In the genomic region with DNA sequence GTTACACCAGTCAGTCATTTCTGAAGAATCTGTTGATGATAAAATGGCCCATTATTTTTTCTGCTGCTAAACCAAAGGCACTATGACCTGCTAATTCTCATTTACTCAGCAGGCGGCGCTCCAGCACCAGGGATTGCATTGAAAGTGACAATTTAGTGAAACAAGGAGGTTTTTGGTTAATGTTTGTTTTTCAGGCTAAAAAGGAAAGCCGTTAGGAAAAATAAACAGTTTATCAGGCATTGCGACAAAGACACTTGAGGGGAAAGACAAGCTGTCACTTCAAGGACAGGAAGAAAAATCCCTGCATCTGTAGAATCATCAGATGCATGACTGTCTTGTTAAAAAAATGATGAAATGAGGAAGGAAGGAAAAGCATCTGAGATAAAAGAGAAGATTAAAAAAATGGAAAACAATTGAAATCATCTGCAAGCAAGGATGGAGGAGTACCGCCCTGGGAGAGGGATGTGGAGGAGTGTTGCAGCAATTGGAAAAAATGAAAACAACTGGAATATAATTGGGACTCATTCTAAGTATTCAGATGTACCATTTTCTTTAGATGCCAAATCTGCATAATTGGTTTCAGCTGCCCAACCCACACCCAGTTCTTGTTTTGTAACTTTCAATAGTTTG, we compare ENCODE assay signal across 8 cellular contexts. TPM values are rescaled to one million over a fixed set of nuclear protein-coding genes. Genes with fewer than 3 reads are reported as not detected.
A peak's percentile ranks its signal among the peaks of the same experiment; 100 is the strongest.
DNase-seq lines count a peak whose midpoint lies in the region; ATAC-seq and TF ChIP-seq lines count a peak whose summit lies in the region.

No MANE protein-coding gene starts in this region.

- H3K4me3 ChIP-seq in astrocyte of the cerebellum (ENCODE audit: low read depth, low read length) (no peak overlapping the region), iPS DF 6.9 (ENCODE audit: low read length) (no peak overlapping the region)

- peak; percentile 84 for TF ChIP-seq CTCF in natural killer cell (IDR thresholded peaks at IDR 0.05)
- peak; percentile 93 for TF ChIP-seq CTCF in astrocyte of the cerebellum (IDR thresholded peaks at IDR 0.05; ENCODE audit: low read depth, low read length, missing control alignments)

- H3K4me1 ChIP-seq in iPS DF 6.9 (ENCODE audit: control insufficient read depth, insufficient read depth, low read length), result no peaks in the 10 kb centered on the region

- H3K27me3 ChIP-seq in iPS DF 6.9 (ENCODE audit: control insufficient read depth, insufficient read depth, low read length), result no peaks in the 10 kb centered on the region

- peak; percentile 47 for DNase-seq in natural killer cell
- DNase-seq in natural killer cell treated with Interleukin-12 subunit alpha and Interleukin-12 subunit beta and Interleukin-15 and Interleukin-18, amount 100 ng/mL, for 72 hours (ENCODE audit: low spot score), result no peak
- DNase-seq in HuH-7.5 (ENCODE audit: low spot score), result peak; percentile 29
- peak; percentile 20 for DNase-seq in SW480 (ENCODE audit: low spot score)
- DNase-seq in astrocyte of the cerebellum (ENCODE audit: low read depth), result peak; percentile 35
- DNase-seq in iPS DF 6.9 (ENCODE audit: low read depth, low spot score), result peak; percentile 27
- peak; percentile 53 to 76 (median 55) for DNase-seq in stimulated activated CD4-positive, alpha-beta T cell treated with anti-CD3 and anti-CD28 coated beads, Interleukin-12 subunit alpha, Interleukin-12 subunit beta, amount 100 ng/mL, for 48 hours (ENCODE audit: low read depth in 2 of 3, low spot score in 1 of 3)

- ATAC-seq in natural killer cell, result peak in 2 of 3 donors; percentile 38 to 48
- ATAC-seq in natural killer cell treated with Interleukin-12 subunit alpha and Interleukin-12 subunit beta and Interleukin-15 and Interleukin-18, amount 100 ng/mL, for 72 hours, result no peak
- no peak for ATAC-seq in GM21515 (IDR thresholded peaks at IDR 0.05; ENCODE audit: unreplicated experiment)

- intact Hi-C loops in natural killer cell (cut with micrococcal nuclease), result no loop called here

- no peak overlapping the region for H3K4me3 Mint-ChIP-seq in natural killer cell
- no peak overlapping the region for H3K4me3 Mint-ChIP-seq in natural killer cell treated with Interleukin-12 subunit alpha and Interleukin-12 subunit beta and Interleukin-15 and Interleukin-18, amount 100 ng/mL, for 72 hours

- WGBS in iPS DF 6.9 (ENCODE audit: insufficient coverage, insufficient read length), result no CpG with 5 or more reads among the region's 5 CpGs

- no peaks in the 10 kb centered on the region for H3K36me3 ChIP-seq in iPS DF 6.9 (ENCODE audit: control insufficient read depth, insufficient read depth, low read length)

- no peaks in the 10 kb centered on the region for H3K9me3 ChIP-seq in iPS DF 6.9 (ENCODE audit: control insufficient read depth, insufficient read depth, low read length)

- no peaks in the 10 kb centered on the region for H3K9me3 Mint-ChIP-seq in natural killer cell
- no peaks in the 10 kb centered on the region for H3K9me3 Mint-ChIP-seq in natural killer cell treated with Interleukin-12 subunit alpha and Interleukin-12 subunit beta and Interleukin-15 and Interleukin-18, amount 100 ng/mL, for 72 hours

- no peaks in the 10 kb centered on the region for H3K36me3 Mint-ChIP-seq in natural killer cell
- H3K36me3 Mint-ChIP-seq in natural killer cell treated with Interleukin-12 subunit alpha and Interleukin-12 subunit beta and Interleukin-15 and Interleukin-18, amount 100 ng/mL, for 72 hours, result no peaks in the 10 kb centered on the region

- peaks cover 5 to 6% of the 10 kb centered on the region in 2 donors for H3K27me3 Mint-ChIP-seq in natural killer cell (ENCODE audit: low read depth in 2 of 2)
- H3K27me3 Mint-ChIP-seq in natural killer cell treated with Interleukin-12 subunit alpha and Interleukin-12 subunit beta and Interleukin-15 and Interleukin-18, amount 100 ng/mL, for 72 hours, result peaks cover 11 to 13% of the 10 kb centered on the region in 2 donors

- in situ Hi-C loops in astrocyte of the cerebellum (cut with HindIII; ENCODE audit: low sequenced_read_pairs), result loop anchor here (10.0 kb wide), 1 partner anchor 236 kb away; no protein-coding TSS in a partner anchor

- H3K4me1 Mint-ChIP-seq in natural killer cell, result no peaks in the 10 kb centered on the region
- H3K4me1 Mint-ChIP-seq in natural killer cell treated with Interleukin-12 subunit alpha and Interleukin-12 subunit beta and Interleukin-15 and Interleukin-18, amount 100 ng/mL, for 72 hours (ENCODE audit: low read depth in 2 of 2), result peaks cover 4% of the 10 kb centered on the region in 2 donors

- H3K27ac ChIP-seq in iPS DF 6.9 (ENCODE audit: low read length), result no peak overlapping the region

- H3K27ac Mint-ChIP-seq in natural killer cell, result no peak overlapping the region
- no peak overlapping the region for H3K27ac Mint-ChIP-seq in natural killer cell treated with Interleukin-12 subunit alpha and Interleukin-12 subunit beta and Interleukin-15 and Interleukin-18, amount 100 ng/mL, for 72 hours

RNA-seq across cellular contexts. Expression of gene NR1D2, which starts 54.0 kb away (rescaled TPM):
- 10 to 100 TPM; 72.5 to 94.2 (median 92.1) TPM for total RNA-seq in natural killer cell
- total RNA-seq in natural killer cell treated with Interleukin-12 subunit alpha and Interleukin-12 subunit beta and Interleukin-15 and Interleukin-18, amount 100 ng/mL, for 72 hours, result 1 to 10 TPM; 4.2 to 5.2 TPM

Comparison
In these comparisons a context has a peak if more than half of its experiments do, and no peak if none do; other contexts are left out.
1. ATAC-seq: peak in natural killer cell (2 of 3); none in natural killer cell treated with Interleukin-12 subunit alpha and Interleukin-12 subunit beta and Interleukin-15 and Interleukin-18, amount 100 ng/mL, for 72 hours (0 of 2) and GM21515 (single experiment).
2. RNA of gene NR1D2, which starts 54.0 kb away (total RNA-seq): 72.5 to 94.2 TPM in natural killer cell; 4.2 to 5.2 TPM in natural killer cell treated with Interleukin-12 subunit alpha and Interleukin-12 subunit beta and Interleukin-15 and Interleukin-18, amount 100 ng/mL, for 72 hours; every median in the first group is over 10 times any median in the second.